In genomic region chr11:64869571-64870175, GRCh38 we compare ENCODE assay signal across 1 cellular context.
TF ChIP-seq lines count a peak whose summit lies in the region.

No MANE protein-coding gene starts in this region.

TF ChIP-seq in HCT116, 20 proteins besides CTCF, POLR2A, EP300 and RAD21 (continued from another document):
- no peak for TF ChIP-seq REST (IDR thresholded peaks at IDR 0.05; ENCODE audit: low read depth)
- no peak for TF ChIP-seq FOSL1 (IDR thresholded peaks at IDR 0.05; ENCODE audit: low read depth)
- no peak for TF ChIP-seq YY1 (IDR thresholded peaks at IDR 0.05; ENCODE audit: extremely low read depth, insufficient replicate concordance, low read depth, low read length)
- TF ChIP-seq JUND (IDR thresholded peaks at IDR 0.05), result no peak
- TF ChIP-seq EZH2phosphoT487 (IDR thresholded peaks at IDR 0.05; ENCODE audit: borderline replicate concordance), result no peak
- no peak for TF ChIP-seq ATF3 (IDR thresholded peaks at IDR 0.05)
- TF ChIP-seq SIN3A (IDR thresholded peaks at IDR 0.05; ENCODE audit: low read depth), result no peak
